Comparison of ENCODE assay signal across 16 cellular contexts in the genomic region with DNA sequence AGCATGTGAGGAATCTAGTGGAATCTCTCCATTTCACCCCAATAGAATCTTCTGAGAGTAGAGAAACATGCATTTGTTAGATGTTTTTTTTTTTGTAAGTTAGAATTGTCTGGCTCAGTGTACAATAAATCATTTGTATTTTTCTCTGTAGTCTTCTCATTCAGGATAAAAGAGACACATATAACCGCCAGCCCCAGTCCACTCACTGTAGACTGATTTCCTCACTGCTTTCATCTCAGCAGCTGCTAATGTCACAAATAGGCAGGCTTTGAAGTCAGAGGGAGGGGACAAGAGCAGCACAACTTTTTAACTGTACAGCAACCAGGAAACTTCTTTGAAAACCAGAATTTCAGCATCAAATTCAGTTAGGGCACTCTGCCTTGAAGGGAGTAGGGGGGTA.
DNase-seq lines count a peak whose midpoint lies in the region; ATAC-seq and TF ChIP-seq lines count a peak whose summit lies in the region.
"Had no signal": no experiment of that assay in that cellular context is flagged by ENCODE, and none has a peak within 500 bp of the region (broad histone marks: within the 10 kb centered on the region; RNA-seq: fewer than 3 reads in every experiment).

No MANE protein-coding gene starts in this region.

- H3K27ac ChIP-seq in CD4-positive, CD25-positive, alpha-beta regulatory T cell (ENCODE audit: insufficient read depth, low read length, poor library complexity, severe bottlenecking), result no peak overlapping the region
- H3K27ac ChIP-seq in heart left ventricle, result peak overlapping the region in 7 of 12 donors; percentile 25 to 66 (median 51)
- H3K27ac ChIP-seq in psoas muscle, result peak overlapping the region; percentile 48

- peak; percentile 67 to 73 for ATAC-seq in CD4-positive, CD25-positive, alpha-beta regulatory T cell (ENCODE audit: low read depth in 2 of 2)
- ATAC-seq in heart left ventricle, result peak in 3 of 4 donors; percentile 45 to 80 (median 65)
- peak; percentile 38 to 74 (median 64) for ATAC-seq in psoas muscle
- ATAC-seq in HG03354 (IDR thresholded peaks at IDR 0.05; ENCODE audit: poor library complexity, severe bottlenecking, unreplicated experiment), result no peak
- ATAC-seq: HepG2 had no signal

- in situ Hi-C loops in SK-MEL-5 (cut with HindIII; ENCODE audit: low pct_unique_long_range_greater_than_20kb, low sequenced_read_pairs), result no loop called here

- H3K9me3 ChIP-seq in CD4-positive, CD25-positive, alpha-beta regulatory T cell (ENCODE audit: control insufficient read depth in 2 of 2, low read length in 2 of 2), result no peaks in the 10 kb centered on the region
- H3K9me3 ChIP-seq in heart left ventricle (no peaks in the 10 kb centered on the region), psoas muscle (no peaks in the 10 kb centered on the region)

- intact Hi-C loops in heart left ventricle (cut with DNase I), result loop anchor here in 8 of 10 donors (5.0 to 10.0 kb wide), 6 partner anchors 134 to 627 kb away; no protein-coding TSS in a partner anchor
- intact Hi-C loops in psoas muscle (cut with DNase I), result loop anchor here (5.0 kb wide), 1 partner anchor 627 kb away; no protein-coding TSS in a partner anchor

- H3K36me3 ChIP-seq in CD4-positive, CD25-positive, alpha-beta regulatory T cell (ENCODE audit: control insufficient read depth, insufficient read depth, low read length), result no peaks in the 10 kb centered on the region
- no peaks in the 10 kb centered on the region for H3K36me3 ChIP-seq in heart left ventricle
- no peaks in the 10 kb centered on the region for H3K36me3 ChIP-seq in psoas muscle (ENCODE audit: insufficient read depth in 1 of 2, low read depth in 1 of 2)

- H3K27me3 ChIP-seq in CD4-positive, CD25-positive, alpha-beta regulatory T cell (ENCODE audit: control insufficient read depth, insufficient read depth, low read length), result no peaks in the 10 kb centered on the region
- H3K27me3 ChIP-seq in heart left ventricle (peaks cover 0 to 2% (median 0%) of the 10 kb centered on the region in 9 donors), psoas muscle (ENCODE audit: insufficient read depth in 3 of 3, low read length in 2 of 3) (no peaks in the 10 kb centered on the region)

- no peak for TF ChIP-seq POLR2A in heart left ventricle (IDR thresholded peaks at IDR 0.05)

- no peak overlapping the region for H3K27ac Mint-ChIP-seq in CD4-positive, CD25-positive, alpha-beta regulatory T cell
- no peak overlapping the region for H3K27ac Mint-ChIP-seq in osteocyte (ENCODE audit: unreplicated experiment)
- H3K27ac Mint-ChIP-seq in glutamatergic neuron (ENCODE audit: unreplicated experiment), result no peak overlapping the region
- H3K27ac Mint-ChIP-seq: T-helper 1 cell treated with Interleukin-12 subunit alpha and Interleukin-12 subunit beta and Interleukin-4 antibody, amounts not matched to agents 30 μg/mL and 1 μg/mL, for 36 hours had no signal

- peaks cover 0 to 2% (median 0%) of the 10 kb centered on the region in 7 donors for H3K9me3 Mint-ChIP-seq in CD4-positive, CD25-positive, alpha-beta regulatory T cell
- H3K9me3 Mint-ChIP-seq in osteocyte (ENCODE audit: unreplicated experiment) (no peaks in the 10 kb centered on the region), glutamatergic neuron (ENCODE audit: unreplicated experiment) (no peaks in the 10 kb centered on the region)
- H3K9me3 Mint-ChIP-seq: T-helper 1 cell treated with Interleukin-12 subunit alpha and Interleukin-12 subunit beta and Interleukin-4 antibody, amounts not matched to agents 30 μg/mL and 1 μg/mL, for 36 hours had no signal

- DNase-seq in CD4-positive, CD25-positive, alpha-beta regulatory T cell, result peak in 2 of 3 donors; percentile 23 to 52
- peak; percentile 32 for DNase-seq in SK-MEL-5 (ENCODE audit: low read depth, low spot score)
- DNase-seq in heart left ventricle, result no peak
- DNase-seq in psoas muscle, result no peak
- DNase-seq in NOMO-1 (lab: John Stamatoyannopoulos, UW; ENCODE audit: unreplicated experiment in 2 of 2), result no peak
- no peak for DNase-seq in osteocyte (ENCODE audit: extremely low spot score, unreplicated experiment)
- DNase-seq in glutamatergic neuron, result no peak
- DNase-seq: activated effector memory CD4-positive, alpha-beta T cell treated with anti-CD3 and anti-CD28 coated beads, Interleukin-2, amount 50 U/mL, for 16 hours; islet precursor cell; NCI-H1694; NK-92 treated with Interleukin-12 subunit alpha and Interleukin-12 subunit beta, amount 100 ng/mL, for 24 hours had no signal

- peaks cover 0 to 7% (median 1%) of the 10 kb centered on the region in 4 donors for H3K4me1 Mint-ChIP-seq in CD4-positive, CD25-positive, alpha-beta regulatory T cell
- peaks cover 14% of the 10 kb centered on the region for H3K4me1 Mint-ChIP-seq in osteocyte (ENCODE audit: unreplicated experiment)
- H3K4me1 Mint-ChIP-seq in glutamatergic neuron (ENCODE audit: low read depth, unreplicated experiment), result peaks cover 14% of the 10 kb centered on the region
- H3K4me1 Mint-ChIP-seq: central memory CD8-positive, alpha-beta T cell had no signal

- no peak overlapping the region for H3K4me3 Mint-ChIP-seq in CD4-positive, CD25-positive, alpha-beta regulatory T cell
- H3K4me3 Mint-ChIP-seq in osteocyte (ENCODE audit: unreplicated experiment), result no peak overlapping the region
- no peak overlapping the region for H3K4me3 Mint-ChIP-seq in glutamatergic neuron (ENCODE audit: unreplicated experiment)
- H3K4me3 Mint-ChIP-seq: central memory CD8-positive, alpha-beta T cell; neural crest cell; T-helper 1 cell treated with Interleukin-12 subunit alpha and Interleukin-12 subunit beta and Interleukin-4 antibody, amounts not matched to agents 30 μg/mL and 1 μg/mL, for 36 hours had no signal

- 54 to 72% (median 62%) methylated on average over 1 of the region's 1 CpG for WGBS in heart left ventricle, 4 donors
- WGBS in psoas muscle, 3 donors, result 59 to 65% (median 65%) methylated on average over 1 of the region's 1 CpG

- TF ChIP-seq CTCF in heart left ventricle (IDR thresholded peaks at IDR 0.05), result no peak
- no peak for TF ChIP-seq CTCF in psoas muscle (IDR thresholded peaks at IDR 0.05)
- TF ChIP-seq CTCF in osteocyte (IDR thresholded peaks at IDR 0.05), result no peak
- TF ChIP-seq CTCF in glutamatergic neuron (IDR thresholded peaks at IDR 0.05; ENCODE audit: partially characterized antibody, unreplicated experiment), result no peak

- H3K27me3 Mint-ChIP-seq in CD4-positive, CD25-positive, alpha-beta regulatory T cell, result no peaks in the 10 kb centered on the region
- H3K27me3 Mint-ChIP-seq in osteocyte (ENCODE audit: unreplicated experiment), result no peaks in the 10 kb centered on the region
- no peaks in the 10 kb centered on the region for H3K27me3 Mint-ChIP-seq in glutamatergic neuron (ENCODE audit: unreplicated experiment)
- H3K27me3 Mint-ChIP-seq: central memory CD8-positive, alpha-beta T cell had no signal

- no peaks in the 10 kb centered on the region for H3K36me3 Mint-ChIP-seq in CD4-positive, CD25-positive, alpha-beta regulatory T cell
- no peaks in the 10 kb centered on the region for H3K36me3 Mint-ChIP-seq in osteocyte (ENCODE audit: unreplicated experiment)
- H3K36me3 Mint-ChIP-seq in glutamatergic neuron (ENCODE audit: unreplicated experiment), result no peaks in the 10 kb centered on the region

- H3K4me3 ChIP-seq in CD4-positive, CD25-positive, alpha-beta regulatory T cell (ENCODE audit: low read depth, low read length), result no peak overlapping the region
- H3K4me3 ChIP-seq in heart left ventricle (peak overlapping the region in 2 of 12 donors; percentile 2 to 24), psoas muscle (no peak overlapping the region)

- no peaks in the 10 kb centered on the region for H3K4me1 ChIP-seq in CD4-positive, CD25-positive, alpha-beta regulatory T cell (ENCODE audit: control insufficient read depth, insufficient read depth, low read length, poor library complexity, severe bottlenecking)
- H3K4me1 ChIP-seq in heart left ventricle (peaks cover 0 to 33% (median 6%) of the 10 kb centered on the region in 12 donors), psoas muscle (peaks cover 13% of the 10 kb centered on the region)

Comparison
In these comparisons a context has a peak if more than half of its experiments do, and no peak if none do; other contexts are left out.
1. DNase-seq: peak in CD4-positive, CD25-positive, alpha-beta regulatory T cell (2 of 3) and SK-MEL-5 (single experiment); none in heart left ventricle (0 of 5), psoas muscle (0 of 2), NOMO-1 (0 of 2), osteocyte (single experiment) and glutamatergic neuron (single experiment).